In the genomic region with DNA sequence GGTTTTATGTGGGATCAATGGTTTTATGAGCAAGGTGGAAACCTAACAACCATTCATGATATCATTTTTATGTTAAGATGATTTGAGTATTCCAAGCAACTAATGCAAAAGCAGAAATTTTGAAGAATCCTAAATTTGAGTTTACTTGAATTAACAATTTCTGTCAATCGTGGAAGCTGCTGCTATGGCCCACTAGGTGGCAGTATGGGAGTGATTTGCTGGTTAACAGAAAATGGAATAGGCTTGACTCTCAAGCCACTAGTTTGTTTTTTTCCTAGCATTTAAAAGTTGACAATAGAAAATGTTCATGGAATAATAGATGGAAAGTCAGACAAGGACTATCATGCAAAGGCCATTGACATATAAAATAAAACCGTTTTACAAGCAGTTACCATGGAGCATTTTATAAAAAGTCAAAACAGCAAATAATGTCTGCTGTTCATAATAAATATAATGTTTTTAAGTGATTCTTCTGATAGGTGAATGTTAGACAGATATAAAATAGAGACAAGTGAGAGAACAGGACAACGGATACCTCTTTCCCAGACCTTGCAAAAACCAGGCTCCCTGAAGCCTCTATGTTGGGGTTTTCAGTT, we compare ENCODE assay signal across 8 cellular contexts. TPM values are rescaled to one million over a fixed set of nuclear protein-coding genes. Genes with fewer than 3 reads are reported as not detected.
DNase-seq lines count a peak whose midpoint lies in the region; ATAC-seq, FAIRE-seq and TF ChIP-seq lines count a peak whose summit lies in the region.

No MANE protein-coding gene starts in this region.

- no peaks in the 10 kb centered on the region for H3K9me3 Mint-ChIP-seq in activated B cell treated with CpG ODN at 0.5 μM for 24 hours
- no peaks in the 10 kb centered on the region for H3K9me3 Mint-ChIP-seq in stimulated activated naive CD8-positive, alpha-beta T cell treated with anti-CD3 and anti-CD28 coated beads, Interleukin-15, amount 100 ng/mL, for 72 hours

- no peak overlapping the region for H3K27ac Mint-ChIP-seq in activated B cell treated with CpG ODN at 0.5 μM for 24 hours
- no peak overlapping the region for H3K27ac Mint-ChIP-seq in stimulated activated naive CD8-positive, alpha-beta T cell treated with anti-CD3 and anti-CD28 coated beads, Interleukin-15, amount 100 ng/mL, for 72 hours

- peak; percentile 83 for FAIRE-seq in GM12891 (lab: Jason Lieb, UNC)

- H3K36me3 Mint-ChIP-seq in activated B cell treated with CpG ODN at 0.5 μM for 24 hours (ENCODE audit: low read depth) = no peaks in the 10 kb centered on the region

- no peaks in the 10 kb centered on the region for H3K27me3 ChIP-seq in AG04450 (ENCODE audit: control insufficient read depth, insufficient read depth, low read length)

- CTCF ChIA-PET in AG04450 (lab: Charles Lee) (interaction anchor here (1.0 to 5.7 kb wide), 10 partner anchors 9 to 520 kb away, joined by 3 to 93 read pairs (median 4); no protein-coding TSS in a partner anchor), activated B cell treated with CpG ODN at 0.5 μM for 24 hours (lab: Charles Lee) (interaction anchor here (0.8 to 3.6 kb wide), 15 partner anchors 8 to 1211 kb away, joined by 3 to 53 read pairs (median 4); no protein-coding TSS in a partner anchor)

- H3K9me3 ChIP-seq in AG04450 (ENCODE audit: control insufficient read depth, insufficient read depth, low read length) = no peaks in the 10 kb centered on the region

- H3K4me3 ChIP-seq in AG04450 (ENCODE audit: low read depth, low read length) = no peak overlapping the region

- POLR2A ChIA-PET in AG04450 (lab: Yijun Ruan, JAX) = no interaction called here
- POLR2A ChIA-PET in activated B cell treated with CpG ODN at 0.5 μM for 24 hours (lab: Charles Lee) = no interaction called here

- H3K4me1 Mint-ChIP-seq in activated B cell treated with CpG ODN at 0.5 μM for 24 hours = peaks cover 2% of the 10 kb centered on the region
- H3K4me1 Mint-ChIP-seq in stimulated activated naive CD8-positive, alpha-beta T cell treated with anti-CD3 and anti-CD28 coated beads, Interleukin-15, amount 100 ng/mL, for 72 hours = no peaks in the 10 kb centered on the region

- H3K27ac ChIP-seq in AG04450 (ENCODE audit: low read depth, low read length) = no peak overlapping the region

- DNase-seq in AG04450 (ENCODE audit: low read depth, low spot score) (peak; percentile 52), GM12891 (ENCODE audit: insufficient read length, low spot score) (no peak), NCI-H1417 (lab: John Stamatoyannopoulos, UW) (peak; percentile 31 to 74 (median 48)), activated B cell treated with CpG ODN at 0.5 μM for 24 hours (no peak), dermis microvascular lymphatic vessel endothelial cell (ENCODE audit: low read depth in 2 of 2) (peak; percentile 56 to 71), middle frontal gyrus (ENCODE audit: extremely low spot score, low spot score) (peak; percentile 71)
- DNase-seq in stimulated activated naive CD8-positive, alpha-beta T cell treated with anti-CD3 and anti-CD28 coated beads, Interleukin-15, amount 100 ng/mL, for 72 hours = peak; percentile 26 to 38

- intact Hi-C loops in activated B cell treated with CpG ODN at 0.5 μM for 24 hours (cut with micrococcal nuclease) = loop anchor here (1.0 to 5.0 kb wide), 6 partner anchors 246 to 1212 kb away; no protein-coding TSS in a partner anchor

- no peak for TF ChIP-seq POLR2A in GM12891 (IDR thresholded peaks at IDR 0.05; ENCODE audit: low read depth, low read length)

- no peaks in the 10 kb centered on the region for H3K27me3 Mint-ChIP-seq in activated B cell treated with CpG ODN at 0.5 μM for 24 hours
- no peaks in the 10 kb centered on the region for H3K27me3 Mint-ChIP-seq in stimulated activated naive CD8-positive, alpha-beta T cell treated with anti-CD3 and anti-CD28 coated beads, Interleukin-15, amount 100 ng/mL, for 72 hours

- TF ChIP-seq CTCF in AG04450 (IDR thresholded peaks at IDR 0.05; ENCODE audit: low read depth, low read length) (peak; percentile 94), activated B cell treated with CpG ODN at 0.5 μM for 24 hours (IDR thresholded peaks at IDR 0.05) (peak; percentile 87)

- no peak overlapping the region for H3K4me3 Mint-ChIP-seq in activated B cell treated with CpG ODN at 0.5 μM for 24 hours
- H3K4me3 Mint-ChIP-seq in stimulated activated naive CD8-positive, alpha-beta T cell treated with anti-CD3 and anti-CD28 coated beads, Interleukin-15, amount 100 ng/mL, for 72 hours = no peak overlapping the region

- ATAC-seq in activated B cell treated with CpG ODN at 0.5 μM for 24 hours (ENCODE audit: low read depth) = peak; percentile 42
- ATAC-seq in stimulated activated naive CD8-positive, alpha-beta T cell treated with anti-CD3 and anti-CD28 coated beads, Interleukin-15, amount 100 ng/mL, for 72 hours = no peak
- ATAC-seq in GM21529 (IDR thresholded peaks at IDR 0.05; ENCODE audit: unreplicated experiment) = no peak

TF ChIP-seq in GM12891, 5 proteins besides CTCF, POLR2A, EP300 and RAD21:
- TF ChIP-seq TAF1 (IDR thresholded peaks at IDR 0.05; ENCODE audit: low read depth, low read length) = no peak
- TF ChIP-seq POU2F2 (IDR thresholded peaks at IDR 0.05; ENCODE audit: low read depth, low read length) = no peak
- TF ChIP-seq SPI1 (IDR thresholded peaks at IDR 0.05; ENCODE audit: low read depth, low read length) = peak; percentile 31; the same call in 1 of the 2 replicates

RNA-seq across cellular contexts. Expression of a gene that starts 43.0 kb away (rescaled TPM):
- 29.0 and 34.5 TPM in 2 replicates for polyA plus RNA-seq in AG04450 (2011; rRNA removed)
- polyA minus RNA-seq in AG04450 (2011; rRNA and poly(A)+ RNA removed) = 22.8 and 31.1 TPM in 2 replicates
- polyA plus RNA-seq in GM12891 (2012; ENCODE audit: low read depth, missing spikeins) = 1.8 TPM
- total RNA-seq in activated B cell treated with CpG ODN at 0.5 μM for 24 hours (0.69 and 1.1 TPM in 2 replicates), dermis microvascular lymphatic vessel endothelial cell (under 0.01 TPM in 2 replicates)

Comparison
In these comparisons a context has a peak if more than half of its experiments do, and no peak if none do; other contexts are left out.
1. DNase-seq: peak in AG04450 (single experiment), NCI-H1417 (3 of 3), dermis microvascular lymphatic vessel endothelial cell (2 of 2), middle frontal gyrus (single experiment) and stimulated activated naive CD8-positive, alpha-beta T cell treated with anti-CD3 and anti-CD28 coated beads, Interleukin-15, amount 100 ng/mL, for 72 hours (2 of 2); none in GM12891 (single experiment) and activated B cell treated with CpG ODN at 0.5 μM for 24 hours (single experiment).